Comparison of ENCODE assay signal across 11 cellular contexts in the genomic region with DNA sequence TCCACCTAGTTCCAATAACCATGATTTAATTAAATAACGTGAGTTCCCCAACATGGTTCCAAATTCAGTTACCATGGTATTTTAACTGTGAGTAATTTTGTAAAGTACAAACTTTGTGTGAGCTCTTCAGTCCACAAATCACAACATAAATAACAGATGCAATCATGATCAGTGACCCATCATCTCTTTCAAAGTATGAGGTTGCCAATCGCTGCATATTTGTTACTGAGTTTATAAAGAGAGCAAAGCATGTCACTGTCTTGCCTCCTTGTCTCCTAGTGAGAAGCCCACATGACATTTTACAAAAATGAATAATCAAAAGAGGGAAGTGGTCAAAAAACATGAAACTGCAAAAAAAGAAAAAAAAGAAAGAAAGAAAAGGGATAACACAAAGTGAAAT.
A peak's percentile ranks its signal among the peaks of the same experiment; 100 is the strongest.
DNase-seq lines count a peak whose midpoint lies in the region; ATAC-seq and TF ChIP-seq lines count a peak whose summit lies in the region.
"Had no signal": no experiment of that assay in that cellular context is flagged by ENCODE, and none has a peak within 500 bp of the region (broad histone marks: within the 10 kb centered on the region; RNA-seq: fewer than 3 reads in every experiment).

No MANE protein-coding gene starts in this region.

- no peaks in the 10 kb centered on the region for H3K27me3 ChIP-seq in brain microvascular endothelial cell (replicated peaks)
- H3K27me3 ChIP-seq: SJCRH30 had no signal

- H3K36me3 ChIP-seq in brain microvascular endothelial cell (replicated peaks) = no peaks in the 10 kb centered on the region
- H3K36me3 ChIP-seq: SJCRH30 had no signal

- TF ChIP-seq CTCF in brain microvascular endothelial cell (IDR thresholded peaks at IDR 0.05; ENCODE audit: low read depth, low read length, missing control alignments) = no peak

- in situ Hi-C loops in Caki2 (cut with HindIII; ENCODE audit: low pct_unique_long_range_greater_than_20kb, low sequenced_read_pairs) (no loop called here), brain microvascular endothelial cell (cut with HindIII; ENCODE audit: low pct_ligation_motif_present, low sequenced_read_pairs) (no loop called here)

- H3K27ac ChIP-seq in brain microvascular endothelial cell = no peak overlapping the region
- H3K27ac ChIP-seq: SJCRH30 had no signal

- peak; percentile 82 for ATAC-seq in GM19351 (IDR thresholded peaks at IDR 0.05; ENCODE audit: unreplicated experiment)
- ATAC-seq in HG03045 (IDR thresholded peaks at IDR 0.05; ENCODE audit: unreplicated experiment) = peak; percentile 50
- ATAC-seq: activated T-cell treated with anti-CD3 and anti-CD28 coated beads, Interleukin-2, amount 50 U/mL, for 4 hours had no signal

- peak; percentile 8 for DNase-seq in Caki2 (ENCODE audit: low read depth)
- DNase-seq in NOMO-1 treated with dmso at 0.1 percent for 144 hours (lab: John Stamatoyannopoulos, UW; ENCODE audit: unreplicated experiment) = peak; percentile 3
- no peak for DNase-seq in retina
- DNase-seq in AG08396 (ENCODE audit: low spot score) = no peak
- no peak for DNase-seq in NCI-H510A treated with DMSO at 0.1 percent for 48 hours (lab: John Stamatoyannopoulos, UW)
- no peak for DNase-seq in brain microvascular endothelial cell
- DNase-seq: activated T-cell treated with anti-CD3 and anti-CD28 coated beads, Interleukin-2, amount 50 U/mL, for 4 hours; NCI-H510A; SJCRH30 had no signal

- H3K4me3 ChIP-seq in brain microvascular endothelial cell (ENCODE audit: low read depth, low read length) = no peak overlapping the region
- H3K4me3 ChIP-seq: SJCRH30 had no signal

Comparison
In these comparisons a context has a peak if more than half of its experiments do, and no peak if none do; other contexts are left out.
1. DNase-seq: peak in Caki2 (single experiment) and NOMO-1 treated with dmso at 0.1 percent for 144 hours (single experiment); none in retina (single experiment), AG08396 (single experiment), NCI-H510A treated with DMSO at 0.1 percent for 48 hours (single experiment) and brain microvascular endothelial cell (single experiment).